In the genomic region with DNA sequence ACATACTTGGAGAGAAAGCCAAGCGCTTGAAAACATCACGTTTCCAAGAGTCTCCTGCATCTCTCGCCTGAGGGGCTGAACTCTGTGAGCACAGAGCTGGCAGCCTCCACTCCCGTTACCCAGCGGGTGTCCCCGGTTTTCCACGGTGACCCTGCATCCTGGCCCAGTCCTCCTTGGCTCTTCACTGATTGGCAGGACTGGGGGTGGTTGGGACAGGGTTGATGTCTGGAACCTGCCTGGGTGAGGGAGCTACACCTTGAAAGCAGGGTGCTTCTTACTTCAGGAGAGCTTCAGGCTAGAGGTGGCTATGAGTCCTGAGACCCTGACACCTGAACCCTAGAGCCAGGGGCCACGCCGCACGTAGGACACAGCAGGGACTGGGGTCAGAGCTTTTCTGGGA, we compare ENCODE assay signal across 22 cellular contexts.
"Had no signal": no experiment of that assay in that cellular context is flagged by ENCODE, and none has a peak within 500 bp of the region (broad histone marks: within the 10 kb centered on the region; RNA-seq: fewer than 3 reads in every experiment).

No MANE protein-coding gene starts in this region.

- H3K4me1 ChIP-seq: prostate gland, transverse colon, uterus had no signal

- H3K27me3 ChIP-seq: suprapubic skin, transverse colon, uterus had no signal

- ATAC-seq: activated T-helper 17 cell treated with anti-CD3 and anti-CD28 coated beads, Interleukin-2, amount 50 U/mL, for 72 hours; esophagus mucosa; stimulated activated naive CD8-positive, alpha-beta T cell treated with anti-CD3 and anti-CD28 coated beads, Interleukin-15, amount 100 ng/mL, for 72 hours; WTC11 had no signal

- H3K36me3 ChIP-seq: prostate gland, suprapubic skin, transverse colon, uterus had no signal

- H3K9me3 Mint-ChIP-seq: activated T-cell treated with anti-CD3 and anti-CD28 coated beads, Interleukin-2, amount 50 U/mL, for 24 hours; activated T-helper 17 cell treated with anti-CD3 and anti-CD28 coated beads, Interleukin-2, amount 50 U/mL, for 72 hours; stimulated activated naive CD8-positive, alpha-beta T cell treated with anti-CD3 and anti-CD28 coated beads, Interleukin-15, amount 100 ng/mL, for 72 hours; T-helper 1 cell treated with Interleukin-12 subunit alpha and Interleukin-12 subunit beta and Interleukin-4 antibody, amounts not matched to agents 30 μg/mL and 1 μg/mL, for 36 hours had no signal

- H3K4me3 Mint-ChIP-seq: activated T-cell treated with anti-CD3 and anti-CD28 coated beads, Interleukin-2, amount 50 U/mL, for 24 hours; activated T-helper 17 cell treated with anti-CD3 and anti-CD28 coated beads, Interleukin-2, amount 50 U/mL, for 72 hours; stimulated activated naive CD8-positive, alpha-beta T cell treated with anti-CD3 and anti-CD28 coated beads, Interleukin-15, amount 100 ng/mL, for 72 hours; T-helper 1 cell treated with Interleukin-12 subunit alpha and Interleukin-12 subunit beta and Interleukin-4 antibody, amounts not matched to agents 30 μg/mL and 1 μg/mL, for 36 hours; WTC11 had no signal

- DNase-seq: activated CD8-positive, alpha-beta memory T cell treated with anti-CD3 and anti-CD28 coated beads for 24 hours; activated CD8-positive, alpha-beta memory T cell treated with anti-CD3 and anti-CD28 coated beads, Interleukin-2, amount 50 U/mL, for 4 hours; activated naive CD4-positive, alpha-beta T cell treated with Interleukin-2 at 50 U/mL for 16 hours; activated T-cell treated with anti-CD3 and anti-CD28 coated beads, Interleukin-2, amount 50 U/mL, for 24 hours; amygdala; dermis blood vessel endothelial cell; effector CD8-positive, alpha-beta T cell; foreskin melanocyte; glutamatergic neuron; hippocampal formation; stimulated activated CD4-positive, alpha-beta T cell treated with anti-CD3 and anti-CD28 coated beads, Interleukin-12 subunit alpha, Interleukin-12 subunit beta, amount 100 ng/mL, for 4 hours; stimulated activated CD4-positive, alpha-beta T cell treated with anti-CD3 and anti-CD28 coated beads, Interleukin-4, amount 100 ng/mL, for 4 hours; stimulated activated naive CD8-positive, alpha-beta T cell treated with anti-CD3 and anti-CD28 coated beads, Interleukin-15, amount 100 ng/mL, for 72 hours; T1000; transverse colon; uterus had no signal

- H3K4me1 Mint-ChIP-seq: activated T-helper 17 cell treated with anti-CD3 and anti-CD28 coated beads, Interleukin-2, amount 50 U/mL, for 72 hours; stimulated activated naive CD8-positive, alpha-beta T cell treated with anti-CD3 and anti-CD28 coated beads, Interleukin-15, amount 100 ng/mL, for 72 hours had no signal

- H3K27ac Mint-ChIP-seq: activated T-cell treated with anti-CD3 and anti-CD28 coated beads, Interleukin-2, amount 50 U/mL, for 24 hours; activated T-helper 17 cell treated with anti-CD3 and anti-CD28 coated beads, Interleukin-2, amount 50 U/mL, for 72 hours; stimulated activated naive CD8-positive, alpha-beta T cell treated with anti-CD3 and anti-CD28 coated beads, Interleukin-15, amount 100 ng/mL, for 72 hours; T-helper 1 cell treated with Interleukin-12 subunit alpha and Interleukin-12 subunit beta and Interleukin-4 antibody, amounts not matched to agents 30 μg/mL and 1 μg/mL, for 36 hours; WTC11 had no signal

- H3K4me3 ChIP-seq: prostate gland, suprapubic skin, transverse colon, uterus had no signal

- H3K27me3 Mint-ChIP-seq: activated T-cell treated with anti-CD3 and anti-CD28 coated beads, Interleukin-2, amount 50 U/mL, for 24 hours; activated T-helper 17 cell treated with anti-CD3 and anti-CD28 coated beads, Interleukin-2, amount 50 U/mL, for 72 hours had no signal

- H3K27ac ChIP-seq: prostate gland, suprapubic skin, transverse colon, uterus had no signal

- H3K9me3 ChIP-seq: prostate gland, suprapubic skin, transverse colon, uterus had no signal
